In genomic region chr13:26325876-26326275, GRCh38 we compare ENCODE assay signal across 10 cellular contexts.
A peak's percentile ranks its signal among the peaks of the same experiment; 100 is the strongest.
DNase-seq lines count a peak whose midpoint lies in the region; ATAC-seq and TF ChIP-seq lines count a peak whose summit lies in the region.
"Had no signal": no experiment of that assay in that cellular context is flagged by ENCODE, and none has a peak within 500 bp of the region (broad histone marks: within the 10 kb centered on the region; RNA-seq: fewer than 3 reads in every experiment).

No MANE protein-coding gene starts in this region.

- no peak for TF ChIP-seq CTCF in GM06990 (IDR thresholded peaks at IDR 0.05; ENCODE audit: insufficient read depth, low read length, poor library complexity, severe bottlenecking)
- TF ChIP-seq CTCF in choroid plexus epithelial cell (conservative IDR thresholded peaks at IDR 0.05; ENCODE audit: low read depth, low read length) = no peak

- CTCF ChIA-PET in naive thymus-derived CD4-positive, alpha-beta T cell (lab: Charles Lee) = interaction anchor here (1.1 kb wide), 1 partner anchor 9 kb away, joined by 3 read pairs; no protein-coding TSS in a partner anchor

- H3K4me3 Mint-ChIP-seq in naive thymus-derived CD4-positive, alpha-beta T cell = no peak overlapping the region
- H3K4me3 Mint-ChIP-seq: effector memory CD8-positive, alpha-beta T cell had no signal

- H3K27ac Mint-ChIP-seq in naive thymus-derived CD4-positive, alpha-beta T cell = no peak overlapping the region
- H3K27ac Mint-ChIP-seq: effector memory CD8-positive, alpha-beta T cell had no signal

- H3K36me3 Mint-ChIP-seq in naive thymus-derived CD4-positive, alpha-beta T cell = peaks cover 0 to 23% (median 17%) of the 10 kb centered on the region in 5 donors

- intact Hi-C loops in naive thymus-derived CD4-positive, alpha-beta T cell (cut with micrococcal nuclease) = no loop called here

- ATAC-seq in GM19463 (IDR thresholded peaks at IDR 0.05; ENCODE audit: unreplicated experiment) (peak; percentile 86), HG03066 (IDR thresholded peaks at IDR 0.05; ENCODE audit: low read depth, unreplicated experiment) (peak; percentile 59)
- no peak for ATAC-seq in naive thymus-derived CD4-positive, alpha-beta T cell
- ATAC-seq: effector memory CD8-positive, alpha-beta T cell had no signal

- no peaks in the 10 kb centered on the region for H3K4me1 ChIP-seq in naive thymus-derived CD4-positive, alpha-beta T cell (ENCODE audit: control insufficient read depth in 2 of 2, insufficient read depth in 2 of 2, low read length in 2 of 2)

- no peaks in the 10 kb centered on the region for H3K27me3 ChIP-seq in GM06990 (replicated peaks; ENCODE audit: control insufficient read depth, insufficient read depth, low read length)
- H3K27me3 ChIP-seq in naive thymus-derived CD4-positive, alpha-beta T cell (ENCODE audit: control insufficient read depth in 2 of 2, insufficient read depth in 2 of 2, low read length in 2 of 2) = no peaks in the 10 kb centered on the region
- H3K27me3 ChIP-seq: MG63 had no signal

- H3K9me3 Mint-ChIP-seq in naive thymus-derived CD4-positive, alpha-beta T cell = peaks cover 0 to 12% (median 4%) of the 10 kb centered on the region in 11 donors
- H3K9me3 Mint-ChIP-seq: effector memory CD8-positive, alpha-beta T cell had no signal

- no peak overlapping the region for H3K27ac ChIP-seq in naive thymus-derived CD4-positive, alpha-beta T cell (ENCODE audit: low read depth, low read length)

- DNase-seq in GM06990 (ENCODE audit: extremely low read depth, insufficient read length) (peak; percentile 29), choroid plexus epithelial cell (ENCODE audit: low read depth) (peak; percentile 14), SK-N-DZ (ENCODE audit: low spot score) (no peak), HuH-7.5 (ENCODE audit: low spot score) (no peak), NCI-H1092 (lab: John Stamatoyannopoulos, UW) (no peak)
- DNase-seq in naive thymus-derived CD4-positive, alpha-beta T cell = no peak
- DNase-seq: effector memory CD8-positive, alpha-beta T cell; MG63 had no signal

- H3K9me3 ChIP-seq in naive thymus-derived CD4-positive, alpha-beta T cell (ENCODE audit: control insufficient read depth in 2 of 3, low read length in 3 of 3) = no peaks in the 10 kb centered on the region
- H3K9me3 ChIP-seq: MG63 had no signal

- H3K27me3 Mint-ChIP-seq in naive thymus-derived CD4-positive, alpha-beta T cell = no peaks in the 10 kb centered on the region
- H3K27me3 Mint-ChIP-seq: effector memory CD8-positive, alpha-beta T cell had no signal

- H3K4me1 Mint-ChIP-seq in naive thymus-derived CD4-positive, alpha-beta T cell = peaks cover 21 to 77% (median 63%) of the 10 kb centered on the region in 7 donors

- no peaks in the 10 kb centered on the region for H3K36me3 ChIP-seq in GM06990 (ENCODE audit: control insufficient read depth, insufficient read depth, low read length)
- no peaks in the 10 kb centered on the region for H3K36me3 ChIP-seq in naive thymus-derived CD4-positive, alpha-beta T cell (ENCODE audit: control insufficient read depth in 2 of 3, insufficient read depth in 3 of 3, low read length in 3 of 3)
- H3K36me3 ChIP-seq: MG63 had no signal

- POLR2A ChIA-PET in naive thymus-derived CD4-positive, alpha-beta T cell (lab: Charles Lee) = no interaction called here

- no peak overlapping the region for H3K4me3 ChIP-seq in GM06990 (replicated peaks; ENCODE audit: low read depth, low read length)
- no peak overlapping the region for H3K4me3 ChIP-seq in choroid plexus epithelial cell (ENCODE audit: low read depth, low read length)
- H3K4me3 ChIP-seq in naive thymus-derived CD4-positive, alpha-beta T cell (ENCODE audit: low read length) = no peak overlapping the region
- H3K4me3 ChIP-seq: MG63 had no signal

Comparison
In these comparisons a context has a peak if more than half of its experiments do, and no peak if none do; other contexts are left out.
1. DNase-seq: peak in GM06990 (single experiment) and choroid plexus epithelial cell (single experiment); none in SK-N-DZ (single experiment), HuH-7.5 (single experiment), naive thymus-derived CD4-positive, alpha-beta T cell (0 of 9) and NCI-H1092 (single experiment).